ENCODE assay signal across 9 cellular contexts in the genomic region with DNA sequence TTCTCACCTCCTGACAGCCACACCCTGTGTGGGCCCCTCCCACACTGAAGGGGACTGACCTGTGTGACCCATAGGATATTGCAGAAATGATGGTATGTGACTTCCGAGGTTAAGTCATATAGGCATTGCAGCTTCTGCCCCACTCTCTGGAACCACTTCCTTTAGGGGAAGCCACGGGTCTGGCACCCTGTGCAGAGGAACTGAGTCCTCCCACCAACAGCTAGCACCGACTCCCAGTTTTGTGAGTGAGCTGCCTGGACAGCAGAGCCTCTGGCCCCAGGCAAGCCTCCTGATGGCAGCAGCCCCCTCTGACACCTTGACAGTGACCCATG. TPM values are rescaled to one million over a fixed set of nuclear protein-coding genes. Genes with fewer than 3 reads are reported as not detected.
DNase-seq lines count a peak whose midpoint lies in the region; ATAC-seq, FAIRE-seq and TF ChIP-seq lines count a peak whose summit lies in the region.
"Had no signal": no experiment of that assay in that cellular context is flagged by ENCODE, and none has a peak within 500 bp of the region (broad histone marks: within the 10 kb centered on the region; RNA-seq: fewer than 3 reads in every experiment).

No MANE protein-coding gene starts in this region.

- H3K27me3 ChIP-seq in tibial artery, result no peaks in the 10 kb centered on the region

- no peaks in the 10 kb centered on the region for H3K36me3 ChIP-seq in tibial artery

- H3K4me1 ChIP-seq in tibial artery, result peaks cover 0 to 19% (median 17%) of the 10 kb centered on the region in 4 donors

- H3K9me3 ChIP-seq in tibial artery, result no peaks in the 10 kb centered on the region

- intact Hi-C loops in tibial artery (cut with DNase I; ENCODE audit: low total_unique reads), result no loop called here

- no peak for DNase-seq in GM18507 (ENCODE audit: extremely low spot score, insufficient read length, low read depth)
- DNase-seq in activated CD8-positive, alpha-beta memory T cell treated with anti-CD3 and anti-CD28 coated beads for 24 hours, result peak; percentile 64
- no peak for DNase-seq in omental fat pad (ENCODE audit: low spot score)
- no peak for DNase-seq in DMS53 (lab: John Stamatoyannopoulos, UW)
- no peak for DNase-seq in middle frontal gyrus (ENCODE audit: extremely low spot score, low spot score)
- DNase-seq in tibial artery, result no peak
- DNase-seq: NCI-H187 had no signal

- TF ChIP-seq CTCF in omental fat pad (IDR thresholded peaks at IDR 0.05) (no peak), tibial artery (IDR thresholded peaks at IDR 0.05) (no peak)

- FAIRE-seq in GM18507 (lab: Jason Lieb, UNC), result peak; percentile 64

- H3K4me3 ChIP-seq in tibial artery, result no peak overlapping the region

- ATAC-seq in HG03095 (IDR thresholded peaks at IDR 0.05; ENCODE audit: unreplicated experiment) (peak; percentile 69), omental fat pad (ENCODE audit: low FRiP score) (peak; percentile 37), HG03135 (IDR thresholded peaks at IDR 0.05; ENCODE audit: unreplicated experiment) (no peak)

- H3K27ac ChIP-seq in tibial artery, result no peak overlapping the region

RNA-seq across cellular contexts. Expression of a gene that starts 24.6 kb away (rescaled TPM):
- 10 to 100 TPM; 35.7 to 75.2 (median 56.4) TPM for total RNA-seq in omental fat pad
